1 cellular context compared by ENCODE assay signal in the genomic region with DNA sequence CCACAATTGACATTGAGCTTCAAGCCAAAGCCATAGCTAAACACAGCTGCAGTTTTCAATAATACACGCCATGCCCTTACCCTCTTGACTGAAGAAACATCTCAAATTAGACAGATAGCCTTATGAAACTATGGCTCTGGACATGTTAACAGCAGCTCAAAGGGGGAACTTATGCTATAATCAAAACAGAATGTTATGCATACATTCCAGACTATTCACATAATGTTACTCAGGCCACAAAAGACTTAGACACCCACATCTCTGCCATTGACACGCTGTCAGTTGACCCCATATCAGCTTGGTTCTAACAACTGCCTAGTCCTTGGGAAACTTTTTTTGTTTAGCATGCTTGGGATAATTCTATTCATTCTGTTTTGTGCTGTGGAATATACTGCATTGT.
TF ChIP-seq lines count a peak whose summit lies in the region.

No MANE protein-coding gene starts in this region.

TF ChIP-seq in GM23338, 12 proteins besides CTCF, POLR2A, EP300 and RAD21 (continued from another document):
- TF ChIP-seq CREB1 (CRISPR knock-in tag; IDR thresholded peaks at IDR 0.05; ENCODE audit: low read depth) = no peak
- no peak for TF ChIP-seq ZNF331 (CRISPR knock-in tag; IDR thresholded peaks at IDR 0.05; ENCODE audit: low read depth)
